In genomic region chr18:71020342-71021096, GRCh38 we compare ENCODE assay signal across 13 cellular contexts.
"Had no signal": no experiment of that assay in that cellular context is flagged by ENCODE, and none has a peak within 500 bp of the region (broad histone marks: within the 10 kb centered on the region; RNA-seq: fewer than 3 reads in every experiment).

No MANE protein-coding gene starts in this region.

- H3K4me1 ChIP-seq: colonic mucosa, lower lobe of right lung, tibial nerve, uterus had no signal

- H3K4me3 ChIP-seq: cardiac muscle cell, colonic mucosa, lower lobe of right lung, tibial nerve, uterus had no signal

- H3K27me3 ChIP-seq: cardiac muscle cell, colonic mucosa, tibial nerve, uterus had no signal

- H3K9me3 ChIP-seq: colonic mucosa, lower lobe of right lung, uterus had no signal

- H3K27ac ChIP-seq: cardiac muscle cell, colonic mucosa, lower lobe of right lung, tibial nerve, uterus had no signal

- H3K36me3 ChIP-seq: cardiac muscle cell, colonic mucosa, lower lobe of right lung, tibial nerve, uterus had no signal

- DNase-seq: activated naive CD4-positive, alpha-beta T cell; activated naive CD8-positive, alpha-beta T cell treated with anti-CD3 and anti-CD28 coated beads, Interleukin-2, amount 10 ng/mL, durations not matched to agents 7 days and 5 days; anterior cingulate cortex; colonic mucosa; effector CD8-positive, alpha-beta T cell; left cardiac atrium; lower lobe of right lung; occipital lobe; stimulated activated CD4-positive, alpha-beta T cell treated with anti-CD3 and anti-CD28 coated beads, Interleukin-4, amount 100 ng/mL, for 1 hour; stimulated activated naive B cell treated with anti-CD40 and anti-IgM and Interleukin-4, amounts not matched to agents 10 μg/mL and 1 μg/mL and 100 μg/mL, for 72 hours; uterus had no signal

- ATAC-seq: left cardiac atrium; lower lobe of right lung; stimulated activated naive B cell treated with anti-CD40 and anti-IgM and Interleukin-4, amounts not matched to agents 10 μg/mL and 1 μg/mL and 100 μg/mL, for 72 hours had no signal
